In the genomic region with DNA sequence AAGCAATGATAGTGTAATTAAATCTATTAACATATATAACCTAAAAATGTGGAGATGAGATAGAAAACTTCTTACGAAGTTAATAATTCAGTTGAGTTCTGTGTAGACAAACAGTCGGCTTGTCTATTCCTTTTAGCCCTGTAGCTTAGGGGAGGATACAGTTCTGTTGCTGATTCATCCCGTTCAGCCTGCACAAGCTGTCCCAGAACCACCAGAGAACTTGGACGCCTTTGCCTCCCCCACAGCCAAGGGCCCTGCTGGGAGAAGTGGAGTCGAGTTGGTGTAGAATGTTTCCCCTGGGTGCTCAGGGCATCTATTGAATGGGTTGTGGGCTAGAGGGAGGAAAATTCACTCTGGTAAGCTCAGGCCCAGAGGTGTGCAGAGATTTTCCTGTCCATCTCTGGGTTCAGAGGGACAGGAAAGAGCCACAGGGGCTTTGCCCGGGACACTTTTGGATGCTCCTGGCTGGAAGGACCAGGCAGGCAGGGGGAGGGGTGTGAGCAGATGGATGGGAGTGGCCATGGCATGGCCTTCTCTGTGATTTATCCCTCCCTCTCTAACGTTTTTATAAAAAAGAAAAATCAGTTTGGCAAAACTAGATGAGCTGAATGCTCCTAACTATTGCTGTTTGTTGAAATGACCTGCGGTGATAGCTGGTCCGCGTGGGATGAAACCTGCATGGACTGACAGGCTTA, we compare ENCODE assay signal across 9 cellular contexts. TPM values are rescaled to one million over a fixed set of nuclear protein-coding genes. Genes with fewer than 3 reads are reported as not detected.
DNase-seq lines count a peak whose midpoint lies in the region; ATAC-seq, FAIRE-seq and TF ChIP-seq lines count a peak whose summit lies in the region.
"Had no signal": no experiment of that assay in that cellular context is flagged by ENCODE, and none has a peak within 500 bp of the region (broad histone marks: within the 10 kb centered on the region; RNA-seq: fewer than 3 reads in every experiment).

No MANE protein-coding gene starts in this region.

- 72 to 76% methylated on average over 10 of the region's 10 CpGs for WGBS in heart right ventricle, 2 donors

- ATAC-seq in heart right ventricle (peak in 7 of 8 donors; percentile 45 to 86 (median 74)), gastrocnemius medialis (peak; percentile 93 to 94), GM21515 (IDR thresholded peaks at IDR 0.05; ENCODE audit: unreplicated experiment) (no peak)

- TF ChIP-seq POLR2A in gastrocnemius medialis (IDR thresholded peaks at IDR 0.05) (no peak), GM12891 (IDR thresholded peaks at IDR 0.05; ENCODE audit: low read depth, low read length) (no peak)

- FAIRE-seq in GM12891 (lab: Jason Lieb, UNC) = no peak

- H3K9me3 ChIP-seq in heart right ventricle = no peaks in the 10 kb centered on the region
- H3K9me3 ChIP-seq in gastrocnemius medialis = no peaks in the 10 kb centered on the region
- H3K9me3 ChIP-seq in effector memory CD4-positive, alpha-beta T cell (ENCODE audit: control insufficient read depth, low read length) = no peaks in the 10 kb centered on the region
- H3K9me3 ChIP-seq: tibial nerve had no signal

- TF ChIP-seq CTCF in VCaP (conservative IDR thresholded peaks at IDR 0.05) (no peak), heart right ventricle (IDR thresholded peaks at IDR 0.05) (no peak), gastrocnemius medialis (IDR thresholded peaks at IDR 0.05 in 4 of 5, conservative IDR thresholded peaks at IDR 0.05 in 1 of 5) (no peak)

- H3K4me3 ChIP-seq in heart right ventricle (no peak overlapping the region), gastrocnemius medialis (no peak overlapping the region)
- H3K4me3 ChIP-seq in effector memory CD4-positive, alpha-beta T cell (ENCODE audit: insufficient read depth, low read depth, low read length, poor library complexity, severe bottlenecking) = no peak overlapping the region
- H3K4me3 ChIP-seq: tibial nerve had no signal

- in situ Hi-C loops in gastrocnemius medialis (cut with MboI; ENCODE audit: low sequenced_read_pairs in 4 of 4) = loop anchor here in 3 of 4 donors (5.0 to 25.0 kb wide), 5 partner anchors 140 to 220 kb away; no protein-coding TSS in a partner anchor

- H3K4me1 ChIP-seq in heart right ventricle (peaks cover 3 to 41% (median 16%) of the 10 kb centered on the region in 9 donors), gastrocnemius medialis (peaks cover 0 to 32% of the 10 kb centered on the region in 2 donors)
- peaks cover 20% of the 10 kb centered on the region for H3K4me1 ChIP-seq in effector memory CD4-positive, alpha-beta T cell (ENCODE audit: control insufficient read depth, insufficient read depth, low read length, poor library complexity, severe bottlenecking)

- intact Hi-C loops in heart right ventricle (cut with DNase I) = loop anchor here in 4 of 10 donors (5.0 to 10.0 kb wide), 3 partner anchors 72 to 405 kb away; a partner anchor contains a TSS
- intact Hi-C loops in gastrocnemius medialis (cut with DNase I; ENCODE audit: low total_unique reads) = loop anchor here (2.0 kb wide), 1 partner anchor 74 kb away; a partner anchor contains a TSS

- H3K27ac ChIP-seq in VCaP = 0 out of 2 replicates have a peak overlapping the region, but pooled peaks have one; percentile 4
- H3K27ac ChIP-seq in heart right ventricle = peak overlapping the region in 6 of 10 donors; percentile 6 to 80 (median 28)
- H3K27ac ChIP-seq in gastrocnemius medialis = peak overlapping the region; percentile 51 to 77 (median 76)
- H3K27ac ChIP-seq in effector memory CD4-positive, alpha-beta T cell (ENCODE audit: insufficient read depth, low read length, poor library complexity, severe bottlenecking) = no peak overlapping the region

- H3K27me3 ChIP-seq in heart right ventricle (no peaks in the 10 kb centered on the region), gastrocnemius medialis (no peaks in the 10 kb centered on the region)
- no peaks in the 10 kb centered on the region for H3K27me3 ChIP-seq in effector memory CD4-positive, alpha-beta T cell (replicated peaks; ENCODE audit: control insufficient read depth, insufficient read depth, low read length, poor library complexity, severe bottlenecking)
- H3K27me3 ChIP-seq: tibial nerve had no signal

- no peaks in the 10 kb centered on the region for H3K36me3 ChIP-seq in heart right ventricle
- no peaks in the 10 kb centered on the region for H3K36me3 ChIP-seq in gastrocnemius medialis
- no peaks in the 10 kb centered on the region for H3K36me3 ChIP-seq in effector memory CD4-positive, alpha-beta T cell (ENCODE audit: control insufficient read depth, insufficient read depth, low read length)
- H3K36me3 ChIP-seq: tibial nerve had no signal

- peak; percentile 67 for DNase-seq in Daoy (ENCODE audit: low read depth)
- peak in 1 of 2 donors; percentile 36 for DNase-seq in heart right ventricle
- DNase-seq in gastrocnemius medialis = peak; percentile 61 to 78
- DNase-seq in GF-D8 (lab: John Stamatoyannopoulos, UW) = no peak
- no peak for DNase-seq in effector memory CD4-positive, alpha-beta T cell
- DNase-seq in GM12891 (ENCODE audit: insufficient read length, low spot score) = no peak

TF ChIP-seq in GM12891, 5 proteins besides CTCF, POLR2A, EP300 and RAD21:
- TF ChIP-seq POU2F2 (IDR thresholded peaks at IDR 0.05; ENCODE audit: low read depth, low read length) (no peak), SPI1 (IDR thresholded peaks at IDR 0.05; ENCODE audit: low read depth, low read length) (no peak), TAF1 (IDR thresholded peaks at IDR 0.05; ENCODE audit: low read depth, low read length) (no peak), PAX5 (IDR thresholded peaks at IDR 0.05; ENCODE audit: insufficient read depth, low read length, severe bottlenecking) (no peak), POLR2AphosphoS5 (IDR thresholded peaks at IDR 0.05; ENCODE audit: low read depth, low read length) (no peak)

RNA-seq across cellular contexts. Expression of a gene that starts 42.8 kb away (rescaled TPM):
- total RNA-seq in Daoy (2014; rRNA removed; shearing (Covaris generic)) = not detected in 2 replicates
- total RNA-seq in heart right ventricle (under 1 TPM in 3 of 10 donors, not detected in 7; 0.02 to 0.13 (median 0.02) TPM), gastrocnemius medialis (not detected)
- polyA plus RNA-seq in heart right ventricle = under 1 TPM; under 0.01 to 0.01 TPM
- polyA plus RNA-seq in GM12891 (2012; ENCODE audit: low read depth, missing spikeins) = not detected

Comparison
In these comparisons a context has a peak if more than half of its experiments do, and no peak if none do; other contexts are left out.
1. DNase-seq: peak in Daoy (single experiment) and gastrocnemius medialis (2 of 2); none in GF-D8 (single experiment), effector memory CD4-positive, alpha-beta T cell (0 of 3) and GM12891 (single experiment).